In the genomic region with DNA sequence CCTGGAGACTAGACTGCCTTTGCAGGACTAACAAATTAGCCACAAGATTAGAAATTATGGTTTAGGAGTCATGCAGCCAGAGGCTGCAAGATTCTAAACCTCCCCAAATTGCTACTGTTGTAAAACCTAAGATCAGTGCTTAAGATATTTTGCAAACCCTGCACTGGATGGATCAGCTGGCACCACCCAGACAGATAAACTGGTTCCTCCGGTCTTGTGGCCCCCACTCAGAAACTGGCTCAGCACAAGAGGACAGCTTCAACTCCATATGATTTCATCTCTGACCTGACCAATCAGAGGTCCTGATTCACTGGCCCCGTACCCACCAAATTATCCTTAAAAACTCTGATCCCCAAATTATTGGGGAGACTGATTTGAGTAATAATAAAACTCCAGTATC, we compare ENCODE assay signal across 7 cellular contexts.
"Had no signal": no experiment of that assay in that cellular context is flagged by ENCODE, and none has a peak within 500 bp of the region (broad histone marks: within the 10 kb centered on the region; RNA-seq: fewer than 3 reads in every experiment).

No MANE protein-coding gene starts in this region.

- DNase-seq: GOT3, H7, HCEC 1CT, IMR-90, KG1 had no signal

- H3K27ac ChIP-seq: HL-60 had no signal

- H3K4me3 ChIP-seq: K562 had no signal
